Comparison of ENCODE assay signal across 8 cellular contexts in genomic region chr2:20611077-20611843, GRCh38. TPM values are rescaled to one million over a fixed set of nuclear protein-coding genes. Genes with fewer than 3 reads are reported as not detected.
DNase-seq lines count a peak whose midpoint lies in the region; TF ChIP-seq lines count a peak whose summit lies in the region.
"Had no signal": no experiment of that assay in that cellular context is flagged by ENCODE, and none has a peak within 500 bp of the region (broad histone marks: within the 10 kb centered on the region; RNA-seq: fewer than 3 reads in every experiment).

No MANE protein-coding gene starts in this region.

- no peak overlapping the region for H3K56ac ChIP-seq in mesendoderm (ENCODE audit: low read length)

- H3K18ac ChIP-seq in mesendoderm (ENCODE audit: low read length): no peak overlapping the region

- no peaks in the 10 kb centered on the region for H3K9me3 Mint-ChIP-seq in endothelial cell (ENCODE audit: unreplicated experiment)

- no peaks in the 10 kb centered on the region for H3K79me1 ChIP-seq in mesendoderm (ENCODE audit: low read length)

- TF ChIP-seq POLR2A in Peyer's patch (IDR thresholded peaks at IDR 0.05): no peak
- TF ChIP-seq POLR2A in thyroid gland (IDR thresholded peaks at IDR 0.05): no peak

- WGBS in mesendoderm (ENCODE audit: extremely low coverage, insufficient coverage, low lambda C conversion rate): no CpG with 5 or more reads among the region's 15 CpGs
- 36 to 37% methylated on average over 15 of the region's 15 CpGs for WGBS in thyroid gland, 2 donors

- H3K4ac ChIP-seq in mesendoderm (ENCODE audit: low read depth, low read length): no peak overlapping the region

- H3K4me1 Mint-ChIP-seq in endothelial cell (ENCODE audit: unreplicated experiment): peaks cover 22% of the 10 kb centered on the region

- no peak overlapping the region for H3K9ac ChIP-seq in mesendoderm (ENCODE audit: low read length)

- H3K9me3 ChIP-seq in Peyer's patch (no peaks in the 10 kb centered on the region), thyroid gland (no peaks in the 10 kb centered on the region)

- H3K4me3 Mint-ChIP-seq in endothelial cell (ENCODE audit: unreplicated experiment): no peak overlapping the region

- H3K27ac ChIP-seq in Peyer's patch: peak overlapping the region; percentile 21 to 97 (median 65)
- no peak overlapping the region for H3K27ac ChIP-seq in mesendoderm (ENCODE audit: low read depth, low read length)
- H3K27ac ChIP-seq in thyroid gland: peak overlapping the region; percentile 82 to 89 (median 88)

- no peak overlapping the region for H2BK15ac ChIP-seq in mesendoderm (replicated peaks; ENCODE audit: low read depth)

- H3K27me3 ChIP-seq in Peyer's patch: no peaks in the 10 kb centered on the region
- H3K27me3 ChIP-seq in mesendoderm (ENCODE audit: insufficient read depth, low read length, poor library complexity): no peaks in the 10 kb centered on the region
- no peaks in the 10 kb centered on the region for H3K27me3 ChIP-seq in thyroid gland

- no peak for TF ChIP-seq CTCF in Peyer's patch (IDR thresholded peaks at IDR 0.05)
- TF ChIP-seq CTCF in endothelial cell (IDR thresholded peaks at IDR 0.05; ENCODE audit: unreplicated experiment): no peak
- TF ChIP-seq CTCF in thyroid gland (IDR thresholded peaks at IDR 0.05): no peak

- H2BK120ac ChIP-seq in mesendoderm (ENCODE audit: low read depth, low read length): no peak overlapping the region

- DNase-seq in Peyer's patch (peak in 2 of 3 donors; percentile 54 to 72), endothelial cell (ENCODE audit: low spot score) (peak; percentile 28), mesendoderm (peak; percentile 75), thyroid gland (peak; percentile 79 to 87), T1000 (lab: John Stamatoyannopoulos, UW) (no peak), NCI-H526 (lab: John Stamatoyannopoulos, UW) (no peak)
- DNase-seq in activated CD4-positive, alpha-beta T cell treated with anti-CD3 and anti-CD28 coated beads for 48 hours: no peak
- DNase-seq: NCI-H1417 treated with DMSO at 0.1 percent for 48 hours had no signal

- H3K23ac ChIP-seq in mesendoderm (ENCODE audit: low read length): no peak overlapping the region

- H2BK5ac ChIP-seq in mesendoderm (ENCODE audit: low read length): no peak overlapping the region

- intact Hi-C loops in thyroid gland (cut with DNase I): no loop called here

- H3K36me3 ChIP-seq in Peyer's patch: no peaks in the 10 kb centered on the region
- H3K36me3 ChIP-seq in mesendoderm (ENCODE audit: control insufficient read depth, insufficient read depth, low read length): no peaks in the 10 kb centered on the region
- no peaks in the 10 kb centered on the region for H3K36me3 ChIP-seq in thyroid gland

- no peaks in the 10 kb centered on the region for H3K79me2 ChIP-seq in mesendoderm (ENCODE audit: control insufficient read depth, insufficient read depth, low read length)

- peaks cover 10% of the 10 kb centered on the region for H3K27me3 Mint-ChIP-seq in endothelial cell (ENCODE audit: unreplicated experiment)

- H3K4me3 ChIP-seq in Peyer's patch: no peak overlapping the region
- no peak overlapping the region for H3K4me3 ChIP-seq in mesendoderm (ENCODE audit: low read length)
- no peak overlapping the region for H3K4me3 ChIP-seq in thyroid gland (replicated peaks in 1 of 3)

- H3K4me1 ChIP-seq in Peyer's patch (peaks cover 0 to 18% (median 0%) of the 10 kb centered on the region in 4 donors), mesendoderm (ENCODE audit: control insufficient read depth, low read depth, low read length) (no peaks in the 10 kb centered on the region), thyroid gland (peaks cover 47 to 75% of the 10 kb centered on the region in 2 donors)

- H4K8ac ChIP-seq in mesendoderm (ENCODE audit: low read depth, low read length): no peak overlapping the region

- H2AK5ac ChIP-seq in mesendoderm (ENCODE audit: low read length): no peak overlapping the region

- H3K36me3 Mint-ChIP-seq in endothelial cell (ENCODE audit: low read depth, unreplicated experiment): peaks cover 3% of the 10 kb centered on the region

- H3K4me2 ChIP-seq in mesendoderm (ENCODE audit: low read length): no peak overlapping the region

- peak overlapping the region; percentile 54 for H3K27ac Mint-ChIP-seq in endothelial cell (ENCODE audit: unreplicated experiment)

- no peak overlapping the region for H4K5ac ChIP-seq in mesendoderm (ENCODE audit: low read length)

RNA-seq across cellular contexts. Expression of gene HS1BP3, which starts 39.6 kb away (rescaled TPM):
- total RNA-seq in Peyer's patch (10 to 100 TPM; 33.1 to 63.0 (median 41.0) TPM), endothelial cell (ENCODE audit: unreplicated experiment) (33.6 TPM), thyroid gland (10 to 100 TPM; 30.8 to 42.7 (median 41.7) TPM)
- polyA plus RNA-seq in mesendoderm (2013, experiment 1 of 2): 4.5 TPM
- polyA plus RNA-seq in mesendoderm (2013, experiment 2 of 2): 5.0 TPM

RNA-seq across cellular contexts. Expression of gene GDF7, which starts 55.7 kb away (rescaled TPM):
- 1 to 10 TPM in 1 of 4 donors, under 1 TPM in 3; 0.09 to 1.7 (median 0.38) TPM for total RNA-seq in Peyer's patch
- total RNA-seq in endothelial cell (ENCODE audit: unreplicated experiment): 11.2 TPM
- polyA plus RNA-seq in mesendoderm (2013, experiment 1 of 2): 0.03 TPM
- polyA plus RNA-seq in mesendoderm (2013, experiment 2 of 2): 0.01 TPM
- total RNA-seq in thyroid gland: under 1 TPM; under 0.01 to 0.42 (median 0.13) TPM

Comparison
In these comparisons a context has a peak if more than half of its experiments do, and no peak if none do; other contexts are left out.
1. DNase-seq: peak in Peyer's patch (2 of 3), endothelial cell (single experiment), mesendoderm (single experiment) and thyroid gland (2 of 2); none in activated CD4-positive, alpha-beta T cell treated with anti-CD3 and anti-CD28 coated beads for 48 hours (single experiment), T1000 (single experiment) and NCI-H526 (0 of 2).